In genomic region chr3:155646128-155646527, GRCh38 we compare ENCODE assay signal across 22 cellular contexts.
DNase-seq lines count a peak whose midpoint lies in the region; ATAC-seq, FAIRE-seq and TF ChIP-seq lines count a peak whose summit lies in the region.
"Had no signal": no experiment of that assay in that cellular context is flagged by ENCODE, and none has a peak within 500 bp of the region (broad histone marks: within the 10 kb centered on the region; RNA-seq: fewer than 3 reads in every experiment).

No MANE protein-coding gene starts in this region.

- H3K9me1 ChIP-seq in K562 (ENCODE audit: control insufficient read depth, insufficient read depth, low read length): no peaks in the 10 kb centered on the region

- H3K9ac ChIP-seq in K562 (ENCODE audit: insufficient read depth in 1 of 2, low read depth in 2 of 2, low read length in 2 of 2): no peak overlapping the region
- H3K9ac ChIP-seq: BLaER1 treated with 17β-estradiol and CSF1 and Interleukin-3, amounts not matched to agents 10 nM and 100 nM; KMS-11 had no signal

- no TSS peak for BruUV-seq in K562 (replicated peaks; lab: Mats Ljungman, UMichigan)

- CTCF ChIA-PET in K562 (lab: Yijun Ruan, JAX; ENCODE audit: low intra/inter-chr PET ratio): no interaction called here

- intact Hi-C loops in Right ventricle myocardium inferior (cut with DNase I) (no loop called here), right cardiac atrium (cut with DNase I) (no loop called here), K562 (cut with micrococcal nuclease) (no loop called here)

- TF ChIP-seq EP300 in K562 (IDR thresholded peaks at IDR 0.05; ENCODE audit: low read length): no peak

- ATAC-seq in Right ventricle myocardium inferior (peak; percentile 28), right cardiac atrium (no peak), K562 (peak; percentile 37; the same call in 1 of the 3 replicates), HG03378 (IDR thresholded peaks at IDR 0.05; ENCODE audit: unreplicated experiment) (no peak), HG02588 (IDR thresholded peaks at IDR 0.05; ENCODE audit: unreplicated experiment) (no peak)

- WGBS in right cardiac atrium: 63% methylated on average over 5 of the region's 5 CpGs
- 0% methylated on average over 5 of the region's 5 CpGs for WGBS in K562 (ENCODE audit: insufficient coverage, low coverage, missing lambda C conversion rate)

- TF ChIP-seq RAD21 in K562 (CRISPR knock-in tag; conservative IDR thresholded peaks at IDR 0.05 in 1 of 2, IDR thresholded peaks at IDR 0.05 in 1 of 2): no peak

- H2AFZ ChIP-seq in K562 (ENCODE audit: low read depth, low read length) (no peak overlapping the region), neuron (ENCODE audit: low read depth, low read length) (no peak overlapping the region)

- FAIRE-seq in K562 (lab: Jason Lieb, UNC): no peak
- FAIRE-seq: GM12891 had no signal

- H3K4me3 ChIP-seq in right cardiac atrium (ENCODE audit: low read length) (no peak overlapping the region), K562 (no peak overlapping the region), neuron (ENCODE audit: low read length) (peak overlapping the region; percentile 27)
- H3K4me3 ChIP-seq: BLaER1 treated with 17β-estradiol and CSF1 and Interleukin-3, amounts not matched to agents 10 nM and 100 nM; HAP-1 had no signal

- no peak for TF ChIP-seq CTCF in K562 (IDR thresholded peaks at IDR 0.05 in 2 of 3, conservative IDR thresholded peaks at IDR 0.05 in 1 of 3; ENCODE audit: insufficient read depth in 2 of 3, low read depth in 1 of 3, low read length in 3 of 3)

- TF ChIP-seq POLR2A in K562 (conservative IDR thresholded peaks at IDR 0.05): no peak

- no peak overlapping the region for H3K4me2 ChIP-seq in K562 (ENCODE audit: insufficient read depth, low read length)
- H3K4me2 ChIP-seq: KMS-11 had no signal

- POLR2A ChIA-PET in K562 (lab: Yijun Ruan, JAX): interaction anchor here (0.7 kb wide), 1 partner anchor 343 kb away, joined by 3 read pairs; no protein-coding TSS in a partner anchor

- no peaks in the 10 kb centered on the region for H3K27me3 ChIP-seq in right cardiac atrium (ENCODE audit: control insufficient read depth, insufficient read depth)
- H3K27me3 ChIP-seq in K562 (ENCODE audit: control insufficient read depth in 2 of 2, insufficient read depth in 2 of 2, low read length in 2 of 2): no peaks in the 10 kb centered on the region; a peak in 1 of 5 replicates
- H3K27me3 ChIP-seq in neuron (ENCODE audit: insufficient read depth, low read length): no peaks in the 10 kb centered on the region
- H3K27me3 ChIP-seq: BLaER1 treated with 17β-estradiol and CSF1 and Interleukin-3, amounts not matched to agents 10 nM and 100 nM had no signal

- H3K36me3 ChIP-seq in K562 (ENCODE audit: control insufficient read depth, insufficient read depth, low read length) (no peaks in the 10 kb centered on the region), neuron (ENCODE audit: insufficient read depth, low read length) (no peaks in the 10 kb centered on the region)
- H3K36me3 ChIP-seq: BLaER1 treated with 17β-estradiol and CSF1 and Interleukin-3, amounts not matched to agents 10 nM and 100 nM; HAP-1 had no signal

- H3K9me3 ChIP-seq in right cardiac atrium (ENCODE audit: control insufficient read depth, low read length) (no peaks in the 10 kb centered on the region), K562 (replicated peaks; ENCODE audit: control insufficient read depth, insufficient read depth, low read depth, low read length) (no peaks in the 10 kb centered on the region), neuron (ENCODE audit: low read length) (no peaks in the 10 kb centered on the region)
- H3K9me3 ChIP-seq: Caco-2, HAP-1 had no signal

- H3K27ac ChIP-seq in right cardiac atrium (ENCODE audit: low read length): no peak overlapping the region
- H3K27ac ChIP-seq in K562 (ENCODE audit: extremely low read depth, low read depth, low read length): no peak overlapping the region
- H3K27ac ChIP-seq: 22Rv1; BLaER1 treated with 17β-estradiol and CSF1 and Interleukin-3, amounts not matched to agents 10 nM and 100 nM; KMS-11 had no signal

- no peak for DNase-seq in Right ventricle myocardium inferior (ENCODE audit: missing footprints)
- no peak for DNase-seq in right cardiac atrium
- DNase-seq in K562 (ENCODE audit: extremely low read depth in 1 of 4, low spot score in 3 of 4): no peak
- no peak for DNase-seq in NCI-H2171 treated with DMSO at 0.1 percent for 48 hours (lab: John Stamatoyannopoulos, UW)
- no peak for DNase-seq in stimulated activated CD4-positive, alpha-beta T cell treated with anti-CD3 and anti-CD28 coated beads, Interleukin-2, amount 100 ng/mL, for 48 hours
- DNase-seq: Caco-2; CD4-positive, alpha-beta memory T cell; DMS 273 treated with DMSO at 0.1 percent for 48 hours; DMS79 treated with DMSO at 0.1 percent for 48 hours; NCI-H1105; NCI-H2029 treated with DMSO at 0.1 percent for 48 hours; NCI-H2171; NCI-H524 treated with DMSO at 0.1 percent for 48 hours; Right ventricle myocardium superior had no signal

- H3K79me2 ChIP-seq in K562 (ENCODE audit: control insufficient read depth, insufficient read depth, low read length): no peaks in the 10 kb centered on the region

- in situ Hi-C loops in K562 (cut with MboI): no loop called here

- H3K4me1 ChIP-seq in right cardiac atrium (ENCODE audit: control insufficient read depth, insufficient read depth, low read length) (no peaks in the 10 kb centered on the region), K562 (replicated peaks in 1 of 2; ENCODE audit: control insufficient read depth in 2 of 2, insufficient read depth in 2 of 2, low read length in 2 of 2) (no peaks in the 10 kb centered on the region), neuron (ENCODE audit: insufficient read depth, low read length) (peaks cover 39% of the 10 kb centered on the region)

- H4K20me1 ChIP-seq in K562 (replicated peaks; ENCODE audit: control insufficient read depth, insufficient read depth, low read length): no peaks in the 10 kb centered on the region
- H4K20me1 ChIP-seq: BLaER1 treated with 17β-estradiol and CSF1 and Interleukin-3, amounts not matched to agents 10 nM and 100 nM had no signal

TF ChIP-seq in K562, 482 proteins besides CTCF, POLR2A, EP300 and RAD21:
- TF ChIP-seq FOSL1 (tag; conservative IDR thresholded peaks at IDR 0.05): no peak
- TF ChIP-seq ZBTB2 (IDR thresholded peaks at IDR 0.05): no peak
- no peak for TF ChIP-seq BRF2 (IDR thresholded peaks at IDR 0.05; ENCODE audit: borderline replicate concordance, insufficient read depth, insufficient read length)
- TF ChIP-seq ILF3 (IDR thresholded peaks at IDR 0.05; ENCODE audit: borderline replicate concordance): no peak
- TF ChIP-seq ZNF76 (CRISPR knock-in tag; IDR thresholded peaks at IDR 0.05; ENCODE audit: borderline replicate concordance): no peak

Comparison
In these comparisons a context has a peak if more than half of its experiments do, and no peak if none do; other contexts are left out.
1. ATAC-seq: peak in Right ventricle myocardium inferior (single experiment) and K562 (single experiment); none in right cardiac atrium (0 of 2), HG03378 (single experiment) and HG02588 (single experiment).